Comparison of ENCODE assay signal across 24 cellular contexts in genomic region chr12:17982556-17982955, GRCh38.
"Had no signal": no experiment of that assay in that cellular context is flagged by ENCODE, and none has a peak within 500 bp of the region (broad histone marks: within the 10 kb centered on the region; RNA-seq: fewer than 3 reads in every experiment).

No MANE protein-coding gene starts in this region.

- H3K27me3 Mint-ChIP-seq: stimulated activated memory B cell treated with anti-CD40 and anti-IgM and Interleukin-4, amounts not matched to agents 10 μg/mL and 1 μg/mL and 100 μg/mL, for 72 hours; stimulated activated naive CD8-positive, alpha-beta T cell treated with anti-CD3 and anti-CD28 coated beads, Interleukin-15, amount 100 ng/mL, for 72 hours had no signal

- H3K27ac ChIP-seq: colonic mucosa, esophagus muscularis mucosa, gastrocnemius medialis, heart right ventricle, parathyroid adenoma, psoas muscle, spleen, thoracic aorta had no signal

- H2AFZ ChIP-seq: parathyroid adenoma had no signal

- H3K4me3 ChIP-seq: colonic mucosa, esophagus muscularis mucosa, gastrocnemius medialis, heart right ventricle, psoas muscle, spleen, thoracic aorta had no signal

- H3K4me1 Mint-ChIP-seq: natural killer cell; stimulated activated memory B cell treated with anti-CD40 and anti-IgM and Interleukin-4, amounts not matched to agents 10 μg/mL and 1 μg/mL and 100 μg/mL, for 72 hours; stimulated activated naive CD8-positive, alpha-beta T cell treated with anti-CD3 and anti-CD28 coated beads, Interleukin-15, amount 100 ng/mL, for 72 hours had no signal

- H3K27me3 ChIP-seq: colonic mucosa, esophagus muscularis mucosa, gastrocnemius medialis, heart right ventricle, spleen had no signal

- H3K9me3 ChIP-seq: colonic mucosa, esophagus muscularis mucosa, gastrocnemius medialis, psoas muscle, spleen, thoracic aorta had no signal

- H3K4me1 ChIP-seq: colonic mucosa, esophagus muscularis mucosa, gastrocnemius medialis, heart right ventricle, parathyroid adenoma, psoas muscle, spleen had no signal

- H3K9me3 Mint-ChIP-seq: mesothelial cell of epicardium had no signal

- FAIRE-seq: endothelial cell of umbilical vein, urothelium cell line had no signal

- H3K79me2 ChIP-seq: parathyroid adenoma had no signal

- DNase-seq: colonic mucosa; dermis blood vessel endothelial cell; gastrocnemius medialis; heart right ventricle; hypothalamus; islet precursor cell; natural killer cell; occipital lobe; psoas muscle; spleen; stimulated activated CD4-positive, alpha-beta T cell treated with anti-CD3 and anti-CD28 coated beads, Interleukin-15, amount 100 ng/mL, for 24 hours; stimulated activated CD4-positive, alpha-beta T cell treated with anti-CD3 and anti-CD28 coated beads, Interleukin-1b, Interleukin-23, amount 100 ng/mL, for 48 hours; stimulated activated CD4-positive, alpha-beta T cell treated with anti-CD3 and anti-CD28 coated beads, Interleukin-4, amount 100 ng/mL, for 24 hours; stimulated activated naive CD8-positive, alpha-beta T cell treated with anti-CD3 and anti-CD28 coated beads, Interleukin-15, amount 100 ng/mL, for 72 hours; trophoblast cell had no signal

- H3K36me3 ChIP-seq: colonic mucosa, esophagus muscularis mucosa, gastrocnemius medialis, heart right ventricle, spleen, thoracic aorta had no signal

- H3K36me3 Mint-ChIP-seq: mesothelial cell of epicardium; natural killer cell; stimulated activated memory B cell treated with anti-CD40 and anti-IgM and Interleukin-4, amounts not matched to agents 10 μg/mL and 1 μg/mL and 100 μg/mL, for 72 hours had no signal

- ATAC-seq: gastrocnemius medialis; heart right ventricle; left lobe of liver; natural killer cell; psoas muscle; sciatic nerve; stimulated activated memory B cell treated with anti-CD40 and anti-IgM and Interleukin-4, amounts not matched to agents 10 μg/mL and 1 μg/mL and 100 μg/mL, for 72 hours; stimulated activated naive CD8-positive, alpha-beta T cell treated with anti-CD3 and anti-CD28 coated beads, Interleukin-15, amount 100 ng/mL, for 72 hours had no signal

- H3K27ac Mint-ChIP-seq: mesothelial cell of epicardium; natural killer cell; stimulated activated memory B cell treated with anti-CD40 and anti-IgM and Interleukin-4, amounts not matched to agents 10 μg/mL and 1 μg/mL and 100 μg/mL, for 72 hours; stimulated activated naive CD8-positive, alpha-beta T cell treated with anti-CD3 and anti-CD28 coated beads, Interleukin-15, amount 100 ng/mL, for 72 hours had no signal

- H3K9ac ChIP-seq: parathyroid adenoma had no signal

- H3K4me3 Mint-ChIP-seq: mesothelial cell of epicardium; natural killer cell; stimulated activated memory B cell treated with anti-CD40 and anti-IgM and Interleukin-4, amounts not matched to agents 10 μg/mL and 1 μg/mL and 100 μg/mL, for 72 hours; stimulated activated naive CD8-positive, alpha-beta T cell treated with anti-CD3 and anti-CD28 coated beads, Interleukin-15, amount 100 ng/mL, for 72 hours had no signal
